In genomic region chr10:23418051-23418681, GRCh38 we compare ENCODE assay signal across 29 cellular contexts.
"Had no signal": no experiment of that assay in that cellular context is flagged by ENCODE, and none has a peak within 500 bp of the region (broad histone marks: within the 10 kb centered on the region; RNA-seq: fewer than 3 reads in every experiment).

No MANE protein-coding gene starts in this region.

- H3K27me3 ChIP-seq: ascending aorta, cardiac muscle cell, dorsolateral prefrontal cortex, pancreas, sigmoid colon, transverse colon had no signal

- FAIRE-seq: islet of Langerhans, pancreas, small intestine had no signal

- H3K9me3 ChIP-seq: ascending aorta, left ventricle myocardium inferior, pancreas, psoas muscle, sigmoid colon, transverse colon had no signal

- H3K4me1 ChIP-seq: ascending aorta, left ventricle myocardium inferior, pancreas, sigmoid colon had no signal

- H3K4me3 ChIP-seq: ascending aorta, cardiac muscle cell, coronary artery, dorsolateral prefrontal cortex, left ventricle myocardium inferior, lung, pancreas, psoas muscle, sigmoid colon, transverse colon had no signal

- DNase-seq: activated CD4-positive, alpha-beta memory T cell treated with anti-CD3 and anti-CD28 coated beads, Interleukin-2, amount 10 ng/mL, durations not matched to agents 7 days and 5 days; activated CD4-positive, alpha-beta T cell treated with anti-CD3 and anti-CD28 coated beads, Interleukin-2, amount 10 ng/mL, durations not matched to agents 24 days and 14 days; activated CD4-positive, CD25-positive, alpha-beta regulatory T cell treated with anti-CD3 and anti-CD28 coated beads, Interleukin-2, amount 50 U/mL, for 72 hours; activated CD8-positive, alpha-beta memory T cell treated with anti-CD3 and anti-CD28 coated beads, Interleukin-2, amount 50 U/mL, for 48 hours; activated gamma-delta T cell; activated naive CD4-positive, alpha-beta T cell treated with anti-CD3 and anti-CD28 coated beads, Interleukin-2, amount 10 ng/mL, durations not matched to agents 7 days and 5 days; activated naive CD8-positive, alpha-beta T cell treated with anti-CD3 and anti-CD28 coated beads, Interleukin-2, amount 10 ng/mL, durations not matched to agents 7 days and 5 days; activated T-cell treated with anti-CD3 and anti-CD28 coated beads, Interleukin-2, amount 50 U/mL, for 24 hours; dorsolateral prefrontal cortex; effector memory CD4-positive, alpha-beta T cell; foreskin fibroblast; head of caudate nucleus; hypothalamus; left ventricle myocardium inferior; naive B cell; nucleus accumbens; pancreas; psoas muscle; sigmoid colon; small intestine; stimulated activated CD4-positive, alpha-beta T cell treated with anti-CD3 and anti-CD28 coated beads, Interleukin-1b, Interleukin-23, amount 100 ng/mL, for 48 hours; stimulated activated naive CD4-positive, alpha-beta T cell; transverse colon; WERI-Rb-1 had no signal

- H3K27ac ChIP-seq: ascending aorta, cardiac muscle cell, coronary artery, dorsolateral prefrontal cortex, left ventricle myocardium inferior, pancreas, psoas muscle, sigmoid colon, transverse colon, WERI-Rb-1 had no signal

- H3K36me3 ChIP-seq: ascending aorta, cardiac muscle cell, left ventricle myocardium inferior, pancreas, sigmoid colon, transverse colon, WERI-Rb-1 had no signal
